1 cellular context compared by ENCODE assay signal in the genomic region with DNA sequence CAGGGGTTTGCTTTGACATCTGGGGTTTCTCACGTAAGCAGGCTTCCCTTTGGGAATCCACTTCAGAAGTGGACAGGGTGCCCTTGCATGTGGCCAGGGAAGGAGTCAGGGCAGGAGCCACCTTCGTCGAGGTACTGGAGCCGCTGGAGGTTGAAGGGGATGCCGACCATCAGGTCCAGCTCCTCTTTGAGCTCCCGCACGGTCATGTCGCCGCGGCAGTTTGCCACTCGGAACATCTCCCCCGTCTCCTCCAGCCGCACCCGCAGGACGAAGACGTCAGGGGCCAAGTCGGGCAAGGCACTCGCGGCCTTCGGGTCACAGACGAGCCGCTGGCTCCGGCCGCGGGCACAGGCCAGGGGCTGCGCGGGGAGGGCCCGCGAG.
TF ChIP-seq lines count a peak whose summit lies in the region.

No MANE protein-coding gene starts in this region.

TF ChIP-seq in WTC11, 78 proteins besides CTCF, POLR2A, EP300 and RAD21 (continued from another document):
- TF ChIP-seq, protein P1, sequence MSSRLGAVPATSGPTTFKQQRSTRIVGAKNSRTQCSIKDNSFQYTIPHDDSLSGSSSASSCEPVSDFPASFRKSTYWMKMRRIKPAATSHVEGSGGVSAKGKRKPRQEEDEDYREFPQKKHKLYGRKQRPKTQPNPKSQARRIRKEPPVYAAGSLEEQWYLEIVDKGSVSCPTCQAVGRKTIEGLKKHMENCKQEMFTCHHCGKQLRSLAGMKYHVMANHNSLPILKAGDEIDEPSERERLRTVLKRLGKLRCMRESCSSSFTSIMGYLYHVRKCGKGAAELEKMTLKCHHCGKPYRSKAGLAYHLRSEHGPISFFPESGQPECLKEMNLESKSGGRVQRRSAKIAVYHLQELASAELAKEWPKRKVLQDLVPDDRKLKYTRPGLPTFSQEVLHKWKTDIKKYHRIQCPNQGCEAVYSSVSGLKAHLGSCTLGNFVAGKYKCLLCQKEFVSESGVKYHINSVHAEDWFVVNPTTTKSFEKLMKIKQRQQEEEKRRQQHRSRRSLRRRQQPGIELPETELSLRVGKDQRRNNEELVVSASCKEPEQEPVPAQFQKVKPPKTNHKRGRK (CRISPR knock-in tag; IDR thresholded peaks at IDR 0.05; ENCODE audit: borderline replicate concordance) = no peak
- TF ChIP-seq SMAD3 (CRISPR knock-in tag; IDR thresholded peaks at IDR 0.05; ENCODE audit: borderline replicate concordance) = no peak
- no peak for TF ChIP-seq ZNF138 (CRISPR knock-in tag; conservative IDR thresholded peaks at IDR 0.05)
- no peak for TF ChIP-seq RELA (CRISPR knock-in tag; IDR thresholded peaks at IDR 0.05; ENCODE audit: borderline replicate concordance)
- TF ChIP-seq JAZF1 (CRISPR knock-in tag; IDR thresholded peaks at IDR 0.05) = no peak
- no peak for TF ChIP-seq EMX1 (CRISPR knock-in tag; IDR thresholded peaks at IDR 0.05)
- TF ChIP-seq ZMAT4 (CRISPR knock-in tag; IDR thresholded peaks at IDR 0.05) = no peak
- TF ChIP-seq ATF6 (CRISPR knock-in tag; IDR thresholded peaks at IDR 0.05) = no peak
- no peak for TF ChIP-seq NR3C1 (CRISPR knock-in tag; conservative IDR thresholded peaks at IDR 0.05; ENCODE audit: low read depth)
- TF ChIP-seq, protein P2, sequence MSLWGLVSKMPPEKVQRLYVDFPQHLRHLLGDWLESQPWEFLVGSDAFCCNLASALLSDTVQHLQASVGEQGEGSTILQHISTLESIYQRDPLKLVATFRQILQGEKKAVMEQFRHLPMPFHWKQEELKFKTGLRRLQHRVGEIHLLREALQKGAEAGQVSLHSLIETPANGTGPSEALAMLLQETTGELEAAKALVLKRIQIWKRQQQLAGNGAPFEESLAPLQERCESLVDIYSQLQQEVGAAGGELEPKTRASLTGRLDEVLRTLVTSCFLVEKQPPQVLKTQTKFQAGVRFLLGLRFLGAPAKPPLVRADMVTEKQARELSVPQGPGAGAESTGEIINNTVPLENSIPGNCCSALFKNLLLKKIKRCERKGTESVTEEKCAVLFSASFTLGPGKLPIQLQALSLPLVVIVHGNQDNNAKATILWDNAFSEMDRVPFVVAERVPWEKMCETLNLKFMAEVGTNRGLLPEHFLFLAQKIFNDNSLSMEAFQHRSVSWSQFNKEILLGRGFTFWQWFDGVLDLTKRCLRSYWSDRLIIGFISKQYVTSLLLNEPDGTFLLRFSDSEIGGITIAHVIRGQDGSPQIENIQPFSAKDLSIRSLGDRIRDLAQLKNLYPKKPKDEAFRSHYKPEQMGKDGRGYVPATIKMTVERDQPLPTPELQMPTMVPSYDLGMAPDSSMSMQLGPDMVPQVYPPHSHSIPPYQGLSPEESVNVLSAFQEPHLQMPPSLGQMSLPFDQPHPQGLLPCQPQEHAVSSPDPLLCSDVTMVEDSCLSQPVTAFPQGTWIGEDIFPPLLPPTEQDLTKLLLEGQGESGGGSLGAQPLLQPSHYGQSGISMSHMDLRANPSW (CRISPR knock-in tag; conservative IDR thresholded peaks at IDR 0.05; ENCODE audit: low read depth) = no peak
- TF ChIP-seq KAT7 (CRISPR knock-in tag; IDR thresholded peaks at IDR 0.05; ENCODE audit: borderline replicate concordance) = no peak
- TF ChIP-seq MYBL2 (CRISPR knock-in tag; IDR thresholded peaks at IDR 0.05) = no peak
- no peak for TF ChIP-seq SOX15 (CRISPR knock-in tag; IDR thresholded peaks at IDR 0.05)
- TF ChIP-seq ARID4B (CRISPR knock-in tag; IDR thresholded peaks at IDR 0.05; ENCODE audit: borderline replicate concordance) = no peak
